Comparison of ENCODE assay signal across 1 cellular context in the genomic region with DNA sequence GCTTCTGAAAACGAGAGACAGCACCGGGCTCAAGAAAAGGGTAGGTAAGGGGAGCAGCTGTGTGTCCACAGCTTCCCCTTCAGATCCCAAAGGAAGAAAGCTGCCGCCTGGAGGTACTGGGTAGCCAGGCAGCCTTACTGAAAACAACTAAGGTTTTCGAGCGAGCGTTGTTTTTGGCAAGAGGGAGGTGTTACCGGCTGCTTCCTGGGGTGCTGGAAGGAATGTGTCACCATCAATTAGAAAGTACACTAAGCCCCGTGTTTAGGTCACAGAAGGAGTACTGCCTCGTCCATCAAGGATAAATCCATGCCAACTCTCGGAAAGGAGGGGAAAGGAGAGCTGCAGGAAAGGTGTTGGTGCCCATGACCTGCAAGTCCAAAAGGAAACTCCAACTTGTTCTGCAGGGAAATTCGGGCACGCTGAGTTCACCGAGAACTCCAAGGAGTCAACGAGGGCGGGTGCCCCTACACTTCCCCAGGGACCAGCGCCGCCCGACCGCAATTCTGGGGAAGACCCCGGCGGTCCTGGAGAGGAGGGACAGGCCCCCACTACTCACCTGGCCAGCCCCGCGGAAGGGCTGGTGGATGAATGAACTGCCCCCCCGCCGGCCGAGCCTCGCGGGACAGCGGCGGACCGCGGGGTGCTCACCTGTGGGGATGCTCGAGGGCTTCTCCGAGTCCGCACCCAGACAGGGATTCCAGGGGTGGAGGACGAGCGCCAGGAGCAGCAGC.
TF ChIP-seq lines count a peak whose summit lies in the region.

No MANE protein-coding gene starts in this region.

TF ChIP-seq in HCT116, 20 proteins besides CTCF, POLR2A, EP300 and RAD21 (continued from another document):
- TF ChIP-seq POLR2AphosphoS5 (IDR thresholded peaks at IDR 0.05; ENCODE audit: low read depth, low read length) (no peak), EZH2phosphoT487 (IDR thresholded peaks at IDR 0.05; ENCODE audit: borderline replicate concordance) (no peak), ATF3 (IDR thresholded peaks at IDR 0.05) (no peak), ZBTB33 (IDR thresholded peaks at IDR 0.05; ENCODE audit: extremely low read depth, insufficient replicate concordance, low read length) (no peak), TCF7L2 (IDR thresholded peaks at IDR 0.05; ENCODE audit: borderline replicate concordance, extremely low read depth, insufficient read depth, insufficient read length) (peak; percentile 79), JUND (IDR thresholded peaks at IDR 0.05) (peak; percentile 41; the same call in 1 of the 2 replicates), FOSL1 (IDR thresholded peaks at IDR 0.05; ENCODE audit: low read depth) (peak; percentile 42), EZH2 (IDR thresholded peaks at IDR 0.05) (no peak), CBX3 (IDR thresholded peaks at IDR 0.05; ENCODE audit: low read depth) (no peak)
- TF ChIP-seq, protein P1, sequence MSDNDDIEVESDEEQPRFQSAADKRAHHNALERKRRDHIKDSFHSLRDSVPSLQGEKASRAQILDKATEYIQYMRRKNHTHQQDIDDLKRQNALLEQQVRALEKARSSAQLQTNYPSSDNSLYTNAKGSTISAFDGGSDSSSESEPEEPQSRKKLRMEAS (IDR thresholded peaks at IDR 0.05): peak; percentile 55; the same call in 1 of the 2 replicates
- TF ChIP-seq, protein P2, sequence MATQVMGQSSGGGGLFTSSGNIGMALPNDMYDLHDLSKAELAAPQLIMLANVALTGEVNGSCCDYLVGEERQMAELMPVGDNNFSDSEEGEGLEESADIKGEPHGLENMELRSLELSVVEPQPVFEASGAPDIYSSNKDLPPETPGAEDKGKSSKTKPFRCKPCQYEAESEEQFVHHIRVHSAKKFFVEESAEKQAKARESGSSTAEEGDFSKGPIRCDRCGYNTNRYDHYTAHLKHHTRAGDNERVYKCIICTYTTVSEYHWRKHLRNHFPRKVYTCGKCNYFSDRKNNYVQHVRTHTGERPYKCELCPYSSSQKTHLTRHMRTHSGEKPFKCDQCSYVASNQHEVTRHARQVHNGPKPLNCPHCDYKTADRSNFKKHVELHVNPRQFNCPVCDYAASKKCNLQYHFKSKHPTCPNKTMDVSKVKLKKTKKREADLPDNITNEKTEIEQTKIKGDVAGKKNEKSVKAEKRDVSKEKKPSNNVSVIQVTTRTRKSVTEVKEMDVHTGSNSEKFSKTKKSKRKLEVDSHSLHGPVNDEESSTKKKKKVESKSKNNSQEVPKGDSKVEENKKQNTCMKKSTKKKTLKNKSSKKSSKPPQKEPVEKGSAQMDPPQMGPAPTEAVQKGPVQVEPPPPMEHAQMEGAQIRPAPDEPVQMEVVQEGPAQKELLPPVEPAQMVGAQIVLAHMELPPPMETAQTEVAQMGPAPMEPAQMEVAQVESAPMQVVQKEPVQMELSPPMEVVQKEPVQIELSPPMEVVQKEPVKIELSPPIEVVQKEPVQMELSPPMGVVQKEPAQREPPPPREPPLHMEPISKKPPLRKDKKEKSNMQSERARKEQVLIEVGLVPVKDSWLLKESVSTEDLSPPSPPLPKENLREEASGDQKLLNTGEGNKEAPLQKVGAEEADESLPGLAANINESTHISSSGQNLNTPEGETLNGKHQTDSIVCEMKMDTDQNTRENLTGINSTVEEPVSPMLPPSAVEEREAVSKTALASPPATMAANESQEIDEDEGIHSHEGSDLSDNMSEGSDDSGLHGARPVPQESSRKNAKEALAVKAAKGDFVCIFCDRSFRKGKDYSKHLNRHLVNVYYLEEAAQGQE (IDR thresholded peaks at IDR 0.05; ENCODE audit: low read depth): no peak
